ENCODE assay signal across 26 cellular contexts in genomic region chr9:134980516-134980915, GRCh38.
"Had no signal": no experiment of that assay in that cellular context is flagged by ENCODE, and none has a peak within 500 bp of the region (broad histone marks: within the 10 kb centered on the region; RNA-seq: fewer than 3 reads in every experiment).

No MANE protein-coding gene starts in this region.

- H3K27me3 ChIP-seq: gastrocnemius medialis, left lung, neural progenitor cell, right lobe of liver, testis, transverse colon had no signal

- H3K9me3 ChIP-seq: gastrocnemius medialis, left lung, lower lobe of right lung, psoas muscle, right lobe of liver, testis, transverse colon had no signal

- H3K4me1 Mint-ChIP-seq: stimulated activated memory B cell treated with anti-CD40 and anti-IgM and Interleukin-4, amounts not matched to agents 10 μg/mL and 1 μg/mL and 100 μg/mL, for 72 hours had no signal

- H3K9ac ChIP-seq: neural progenitor cell, parathyroid adenoma had no signal

- H3K36me3 Mint-ChIP-seq: memory B cell; natural killer cell treated with Interleukin-12 subunit alpha and Interleukin-12 subunit beta and Interleukin-15 and Interleukin-18, amount 100 ng/mL, for 72 hours; neural progenitor cell; stimulated activated memory B cell treated with anti-CD40 and anti-IgM and Interleukin-4, amounts not matched to agents 10 μg/mL and 1 μg/mL and 100 μg/mL, for 72 hours had no signal

- H3K4me3 ChIP-seq: dorsolateral prefrontal cortex, esophagus muscularis mucosa, gastrocnemius medialis, heart right ventricle, left lung, lower lobe of right lung, neural progenitor cell, psoas muscle, right lobe of liver, spleen, testis, transverse colon had no signal

- H3K27ac Mint-ChIP-seq: memory B cell; natural killer cell treated with Interleukin-12 subunit alpha and Interleukin-12 subunit beta and Interleukin-15 and Interleukin-18, amount 100 ng/mL, for 72 hours; neural progenitor cell; stimulated activated memory B cell treated with anti-CD40 and anti-IgM and Interleukin-4, amounts not matched to agents 10 μg/mL and 1 μg/mL and 100 μg/mL, for 72 hours; stimulated activated naive CD8-positive, alpha-beta T cell treated with anti-CD3 and anti-CD28 coated beads, Interleukin-15, Interleukin-2, amounts not matched to agents 100 ng/mL and 50 ng/mL, for 24 hours had no signal

- ATAC-seq: gastrocnemius medialis; heart right ventricle; left lung; lower lobe of right lung; natural killer cell treated with Interleukin-12 subunit alpha and Interleukin-12 subunit beta and Interleukin-15 and Interleukin-18, amount 100 ng/mL, for 72 hours; psoas muscle; right lobe of liver; stimulated activated memory B cell treated with anti-CD40 and anti-IgM and Interleukin-4, amounts not matched to agents 10 μg/mL and 1 μg/mL and 100 μg/mL, for 72 hours had no signal

- DNase-seq: cortex of kidney; effector memory CD4-positive, alpha-beta T cell; gastrocnemius medialis; heart right ventricle; hypothalamus; left lung; lower lobe of right lung; midbrain; retina; spleen; stimulated activated CD4-positive, alpha-beta T cell treated with anti-CD3 and anti-CD28 coated beads, Interleukin-15, amount 100 ng/mL, for 24 hours; stimulated activated CD4-positive, alpha-beta T cell treated with anti-CD3 and anti-CD28 coated beads, Interleukin-1b, Interleukin-23, amount 100 ng/mL, for 48 hours; stimulated activated CD4-positive, alpha-beta T cell treated with anti-CD3 and anti-CD28 coated beads, Interleukin-4, amount 100 ng/mL, for 24 hours; testis; transverse colon had no signal

- H3K36me3 ChIP-seq: esophagus muscularis mucosa, gastrocnemius medialis, heart right ventricle, left lung, lower lobe of right lung, neural progenitor cell, right lobe of liver, spleen, transverse colon had no signal

- H3K4me3 Mint-ChIP-seq: memory B cell; natural killer cell treated with Interleukin-12 subunit alpha and Interleukin-12 subunit beta and Interleukin-15 and Interleukin-18, amount 100 ng/mL, for 72 hours; neural progenitor cell; stimulated activated memory B cell treated with anti-CD40 and anti-IgM and Interleukin-4, amounts not matched to agents 10 μg/mL and 1 μg/mL and 100 μg/mL, for 72 hours; stimulated activated naive CD8-positive, alpha-beta T cell treated with anti-CD3 and anti-CD28 coated beads, Interleukin-15, Interleukin-2, amounts not matched to agents 100 ng/mL and 50 ng/mL, for 24 hours had no signal

- H3K4me1 ChIP-seq: esophagus muscularis mucosa, gastrocnemius medialis, lower lobe of right lung, neural progenitor cell, parathyroid adenoma, psoas muscle, right lobe of liver, testis, transverse colon had no signal

- H3K9me3 Mint-ChIP-seq: natural killer cell treated with Interleukin-12 subunit alpha and Interleukin-12 subunit beta and Interleukin-15 and Interleukin-18, amount 100 ng/mL, for 72 hours; stimulated activated naive CD8-positive, alpha-beta T cell treated with anti-CD3 and anti-CD28 coated beads, Interleukin-15, Interleukin-2, amounts not matched to agents 100 ng/mL and 50 ng/mL, for 24 hours had no signal

- H3K27ac ChIP-seq: dorsolateral prefrontal cortex, epithelial cell of prostate, esophagus muscularis mucosa, gastrocnemius medialis, heart right ventricle, left lung, lower lobe of right lung, neural progenitor cell, parathyroid adenoma, psoas muscle, right lobe of liver, spleen, testis, transverse colon had no signal
